ENCODE assay signal across 1 cellular context in the genomic region with DNA sequence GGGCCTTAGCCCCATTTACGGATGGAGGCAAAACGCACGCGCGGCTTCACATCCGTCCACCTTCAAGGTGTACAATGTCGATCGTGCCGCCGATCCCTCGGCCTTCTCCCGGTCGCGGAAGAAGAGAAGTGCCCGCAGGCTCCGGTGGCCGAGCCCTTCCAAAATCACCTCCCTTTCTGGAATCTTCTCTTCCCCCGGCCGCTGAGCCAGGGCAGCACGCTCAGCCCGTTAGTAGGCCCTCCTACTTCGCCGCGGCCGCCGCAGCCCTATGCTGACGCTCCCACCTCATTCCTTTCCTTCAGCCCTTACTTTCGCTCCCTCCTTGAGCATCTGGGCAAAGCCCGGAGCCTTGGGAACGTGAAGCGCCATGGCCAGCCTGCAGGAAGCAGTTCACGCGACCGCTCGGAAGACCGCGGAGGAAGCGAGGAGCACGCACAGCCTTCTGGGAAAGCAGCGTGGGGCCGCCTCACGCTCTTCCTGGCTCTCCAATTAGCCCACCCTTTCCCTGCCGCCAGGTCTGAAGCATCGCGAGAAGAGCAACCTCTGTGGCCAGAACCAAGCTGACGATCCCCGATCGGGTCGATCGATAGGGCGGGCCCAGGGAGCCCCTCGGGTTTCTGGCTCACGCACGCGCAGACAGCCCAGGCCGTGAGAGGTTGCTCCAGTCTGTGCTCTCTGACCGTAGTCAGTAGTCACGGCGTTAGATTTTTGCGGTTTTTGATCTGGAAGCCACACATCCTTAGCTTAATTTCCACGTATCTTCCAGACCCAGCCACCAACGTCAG.
A peak's percentile ranks its signal among the peaks of the same experiment; 100 is the strongest.
TF ChIP-seq lines count a peak whose summit lies in the region.

A gene with protein sequence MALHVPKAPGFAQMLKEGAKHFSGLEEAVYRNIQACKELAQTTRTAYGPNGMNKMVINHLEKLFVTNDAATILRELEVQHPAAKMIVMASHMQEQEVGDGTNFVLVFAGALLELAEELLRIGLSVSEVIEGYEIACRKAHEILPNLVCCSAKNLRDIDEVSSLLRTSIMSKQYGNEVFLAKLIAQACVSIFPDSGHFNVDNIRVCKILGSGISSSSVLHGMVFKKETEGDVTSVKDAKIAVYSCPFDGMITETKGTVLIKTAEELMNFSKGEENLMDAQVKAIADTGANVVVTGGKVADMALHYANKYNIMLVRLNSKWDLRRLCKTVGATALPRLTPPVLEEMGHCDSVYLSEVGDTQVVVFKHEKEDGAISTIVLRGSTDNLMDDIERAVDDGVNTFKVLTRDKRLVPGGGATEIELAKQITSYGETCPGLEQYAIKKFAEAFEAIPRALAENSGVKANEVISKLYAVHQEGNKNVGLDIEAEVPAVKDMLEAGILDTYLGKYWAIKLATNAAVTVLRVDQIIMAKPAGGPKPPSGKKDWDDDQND (minus strand): TSS at position 427 of the 785 bp plus-strand sequence. CDS start 58 bp downstream, at position 369.

TF ChIP-seq in K562, 482 proteins besides CTCF, POLR2A, EP300 and RAD21 (continued from another document and continues in another):
- TF ChIP-seq, protein P1, sequence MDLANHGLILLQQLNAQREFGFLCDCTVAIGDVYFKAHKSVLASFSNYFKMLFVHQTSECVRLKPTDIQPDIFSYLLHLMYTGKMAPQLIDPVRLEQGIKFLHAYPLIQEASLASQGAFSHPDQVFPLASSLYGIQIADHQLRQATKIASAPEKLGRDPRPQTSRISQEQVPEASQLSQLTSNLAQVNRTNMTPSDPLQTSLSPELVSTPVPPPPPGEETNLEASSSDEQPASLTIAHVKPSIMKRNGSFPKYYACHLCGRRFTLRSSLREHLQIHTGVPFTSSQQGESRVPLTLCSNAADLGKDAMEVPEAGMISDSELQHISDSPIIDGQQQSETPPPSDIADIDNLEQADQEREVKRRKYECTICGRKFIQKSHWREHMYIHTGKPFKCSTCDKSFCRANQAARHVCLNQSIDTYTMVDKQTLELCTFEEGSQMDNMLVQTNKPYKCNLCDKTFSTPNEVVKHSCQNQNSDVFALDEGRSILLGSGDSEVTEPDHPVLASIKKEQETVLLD (IDR thresholded peaks at IDR 0.05): peak; percentile 94
- TF ChIP-seq PTTG1 (tag; IDR thresholded peaks at IDR 0.05; ENCODE audit: low read depth): no peak
- TF ChIP-seq, protein P2, sequence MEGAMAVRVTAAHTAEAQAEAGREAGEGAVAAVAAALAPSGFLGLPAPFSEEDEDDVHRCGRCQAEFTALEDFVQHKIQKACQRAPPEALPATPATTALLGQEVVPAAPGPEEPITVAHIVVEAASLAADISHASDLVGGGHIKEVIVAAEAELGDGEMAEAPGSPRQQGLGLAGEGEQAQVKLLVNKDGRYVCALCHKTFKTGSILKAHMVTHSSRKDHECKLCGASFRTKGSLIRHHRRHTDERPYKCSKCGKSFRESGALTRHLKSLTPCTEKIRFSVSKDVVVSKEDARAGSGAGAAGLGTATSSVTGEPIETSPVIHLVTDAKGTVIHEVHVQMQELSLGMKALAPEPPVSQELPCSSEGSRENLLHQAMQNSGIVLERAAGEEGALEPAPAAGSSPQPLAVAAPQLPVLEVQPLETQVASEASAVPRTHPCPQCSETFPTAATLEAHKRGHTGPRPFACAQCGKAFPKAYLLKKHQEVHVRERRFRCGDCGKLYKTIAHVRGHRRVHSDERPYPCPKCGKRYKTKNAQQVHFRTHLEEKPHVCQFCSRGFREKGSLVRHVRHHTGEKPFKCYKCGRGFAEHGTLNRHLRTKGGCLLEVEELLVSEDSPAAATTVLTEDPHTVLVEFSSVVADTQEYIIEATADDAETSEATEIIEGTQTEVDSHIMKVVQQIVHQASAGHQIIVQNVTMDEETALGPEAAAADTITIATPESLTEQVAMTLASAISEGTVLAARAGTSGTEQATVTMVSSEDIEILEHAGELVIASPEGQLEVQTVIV (CRISPR knock-in tag; IDR thresholded peaks at IDR 0.05; ENCODE audit: borderline replicate concordance): no peak
- TF ChIP-seq, protein P3, sequence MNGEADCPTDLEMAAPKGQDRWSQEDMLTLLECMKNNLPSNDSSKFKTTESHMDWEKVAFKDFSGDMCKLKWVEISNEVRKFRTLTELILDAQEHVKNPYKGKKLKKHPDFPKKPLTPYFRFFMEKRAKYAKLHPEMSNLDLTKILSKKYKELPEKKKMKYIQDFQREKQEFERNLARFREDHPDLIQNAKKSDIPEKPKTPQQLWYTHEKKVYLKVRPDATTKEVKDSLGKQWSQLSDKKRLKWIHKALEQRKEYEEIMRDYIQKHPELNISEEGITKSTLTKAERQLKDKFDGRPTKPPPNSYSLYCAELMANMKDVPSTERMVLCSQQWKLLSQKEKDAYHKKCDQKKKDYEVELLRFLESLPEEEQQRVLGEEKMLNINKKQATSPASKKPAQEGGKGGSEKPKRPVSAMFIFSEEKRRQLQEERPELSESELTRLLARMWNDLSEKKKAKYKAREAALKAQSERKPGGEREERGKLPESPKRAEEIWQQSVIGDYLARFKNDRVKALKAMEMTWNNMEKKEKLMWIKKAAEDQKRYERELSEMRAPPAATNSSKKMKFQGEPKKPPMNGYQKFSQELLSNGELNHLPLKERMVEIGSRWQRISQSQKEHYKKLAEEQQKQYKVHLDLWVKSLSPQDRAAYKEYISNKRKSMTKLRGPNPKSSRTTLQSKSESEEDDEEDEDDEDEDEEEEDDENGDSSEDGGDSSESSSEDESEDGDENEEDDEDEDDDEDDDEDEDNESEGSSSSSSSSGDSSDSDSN (IDR thresholded peaks at IDR 0.05; ENCODE audit: borderline replicate concordance in 1 of 2, low read depth in 2 of 2, low read length in 2 of 2): 0 out of 4 replicates have a peak, but pooled peaks of 1 of the 2 experiments have one; percentile 64
- peak; percentile 89 for TF ChIP-seq POLR2H (tag; IDR thresholded peaks at IDR 0.05; ENCODE audit: low read depth)
- TF ChIP-seq JUN (IDR thresholded peaks at IDR 0.05; ENCODE audit: borderline replicate concordance, low read depth, low read length): no peak
- no peak for TF ChIP-seq JUN (CRISPR knock-in tag; IDR thresholded peaks at IDR 0.05; ENCODE audit: borderline replicate concordance)
- TF ChIP-seq TBP (optimal IDR thresholded peaks at IDR 0.05; ENCODE audit: low read depth, low read length): peak; percentile 91
- TF ChIP-seq MYBL2 (IDR thresholded peaks at IDR 0.05; ENCODE audit: low read depth): no peak
- TF ChIP-seq MYBL2 (CRISPR knock-in tag; IDR thresholded peaks at IDR 0.05; ENCODE audit: borderline replicate concordance): no peak
- TF ChIP-seq, protein P4, sequence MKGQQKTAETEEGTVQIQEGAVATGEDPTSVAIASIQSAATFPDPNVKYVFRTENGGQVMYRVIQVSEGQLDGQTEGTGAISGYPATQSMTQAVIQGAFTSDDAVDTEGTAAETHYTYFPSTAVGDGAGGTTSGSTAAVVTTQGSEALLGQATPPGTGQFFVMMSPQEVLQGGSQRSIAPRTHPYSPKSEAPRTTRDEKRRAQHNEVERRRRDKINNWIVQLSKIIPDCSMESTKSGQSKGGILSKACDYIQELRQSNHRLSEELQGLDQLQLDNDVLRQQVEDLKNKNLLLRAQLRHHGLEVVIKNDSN (CRISPR knock-in tag; IDR thresholded peaks at IDR 0.05): no peak
- TF ChIP-seq, protein P5, sequence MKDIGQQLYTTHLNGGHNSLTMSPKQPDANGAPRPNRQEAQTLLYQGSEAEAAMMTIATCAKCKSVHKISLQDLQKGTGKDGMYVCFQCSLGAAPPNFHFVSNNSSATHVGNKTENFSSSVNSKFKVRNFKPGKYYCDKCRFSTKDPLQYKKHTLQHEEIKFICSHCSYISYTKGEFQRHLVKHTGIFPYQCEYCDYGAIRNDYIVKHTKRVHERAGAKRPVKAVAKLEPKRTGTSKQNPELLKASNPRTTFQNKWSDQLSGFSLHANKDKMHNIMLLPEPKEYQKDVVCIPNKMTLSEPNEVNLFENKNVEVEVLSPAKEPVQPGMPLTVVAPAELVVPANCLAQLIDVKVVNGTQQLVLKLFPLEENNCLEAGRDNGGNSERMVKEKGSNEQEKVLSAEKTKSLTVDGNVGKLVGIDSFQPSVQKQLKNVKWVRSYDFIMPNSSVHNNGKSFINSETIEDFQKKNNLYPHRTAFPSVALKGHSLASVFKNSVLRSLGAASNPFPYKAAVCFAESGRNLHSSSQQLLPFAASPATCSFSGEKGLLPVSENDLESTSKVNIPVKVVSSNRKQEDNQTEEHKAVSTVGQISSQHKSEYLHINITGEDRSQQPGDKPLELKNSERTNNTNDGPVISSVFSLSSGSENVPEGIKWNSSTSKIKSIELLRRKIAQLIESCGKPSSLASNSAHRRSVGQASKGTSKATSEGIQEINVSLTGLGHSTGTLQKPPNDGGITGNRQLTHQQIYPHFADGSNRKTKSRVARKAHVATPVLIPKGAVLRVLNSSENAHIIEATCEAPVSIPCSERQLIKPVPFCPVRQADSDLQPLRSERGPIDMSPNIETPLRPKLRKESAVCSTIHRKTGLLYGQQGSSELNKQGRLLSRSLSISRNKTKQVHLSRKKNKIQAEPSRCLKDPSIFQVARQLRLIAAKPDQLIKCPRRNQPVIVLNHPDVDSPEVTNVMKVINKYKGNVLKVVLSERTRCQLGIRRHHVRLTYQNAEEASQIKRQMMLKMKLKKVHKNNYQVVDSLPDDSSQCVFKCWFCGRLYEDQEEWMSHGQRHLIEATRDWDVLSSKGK (CRISPR knock-in tag; IDR thresholded peaks at IDR 0.05): no peak
- no peak for TF ChIP-seq ZNF140 (CRISPR knock-in tag; IDR thresholded peaks at IDR 0.05)
- no peak for TF ChIP-seq POLR3A (IDR thresholded peaks at IDR 0.05; ENCODE audit: borderline replicate concordance, extremely low read depth, insufficient read depth, insufficient read length)
- TF ChIP-seq MEIS2 (IDR thresholded peaks at IDR 0.05; ENCODE audit: partially characterized antibody): peak; percentile 79
- peak; percentile 100 for TF ChIP-seq ZBTB17 (CRISPR knock-in tag; IDR thresholded peaks at IDR 0.05)
- no peak for TF ChIP-seq ZNF174 (CRISPR knock-in tag; IDR thresholded peaks at IDR 0.05)
- TF ChIP-seq NONO (IDR thresholded peaks at IDR 0.05; ENCODE audit: low read depth in 2 of 2, low read length in 1 of 2): no peak
- TF ChIP-seq BRD4 (IDR thresholded peaks at IDR 0.05): peak; percentile 94
- no peak; a peak in 1 of 4 replicates for TF ChIP-seq KDM4B (IDR thresholded peaks at IDR 0.05; ENCODE audit: borderline replicate concordance in 2 of 2, low read depth in 1 of 2)
- TF ChIP-seq ZNF263 (CRISPR knock-in tag; IDR thresholded peaks at IDR 0.05; ENCODE audit: borderline replicate concordance): no peak; the same call in 1 of the 2 replicates
- no peak for TF ChIP-seq SLC30A9 (CRISPR knock-in tag; IDR thresholded peaks at IDR 0.05)
- TF ChIP-seq, protein P6, sequence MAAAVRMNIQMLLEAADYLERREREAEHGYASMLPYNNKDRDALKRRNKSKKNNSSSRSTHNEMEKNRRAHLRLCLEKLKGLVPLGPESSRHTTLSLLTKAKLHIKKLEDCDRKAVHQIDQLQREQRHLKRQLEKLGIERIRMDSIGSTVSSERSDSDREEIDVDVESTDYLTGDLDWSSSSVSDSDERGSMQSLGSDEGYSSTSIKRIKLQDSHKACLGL (CRISPR knock-in tag; IDR thresholded peaks at IDR 0.05; ENCODE audit: borderline replicate concordance, poor library complexity, severe bottlenecking): no peak
- TF ChIP-seq IRF2 (CRISPR knock-in tag; IDR thresholded peaks at IDR 0.05): no peak
- no peak for TF ChIP-seq ILF3 (IDR thresholded peaks at IDR 0.05; ENCODE audit: borderline replicate concordance)
- no peak for TF ChIP-seq TFAM (CRISPR knock-in tag; conservative IDR thresholded peaks at IDR 0.05)
- no peak for TF ChIP-seq PCBP2 (IDR thresholded peaks at IDR 0.05; ENCODE audit: low read depth, low read length, poor library complexity, severe bottlenecking)
- no peak; the same call in 1 of the 2 replicates for TF ChIP-seq NBN (IDR thresholded peaks at IDR 0.05; ENCODE audit: low read depth)
- TF ChIP-seq ZNF324 (CRISPR knock-in tag; IDR thresholded peaks at IDR 0.05): no peak
- TF ChIP-seq, protein P7, sequence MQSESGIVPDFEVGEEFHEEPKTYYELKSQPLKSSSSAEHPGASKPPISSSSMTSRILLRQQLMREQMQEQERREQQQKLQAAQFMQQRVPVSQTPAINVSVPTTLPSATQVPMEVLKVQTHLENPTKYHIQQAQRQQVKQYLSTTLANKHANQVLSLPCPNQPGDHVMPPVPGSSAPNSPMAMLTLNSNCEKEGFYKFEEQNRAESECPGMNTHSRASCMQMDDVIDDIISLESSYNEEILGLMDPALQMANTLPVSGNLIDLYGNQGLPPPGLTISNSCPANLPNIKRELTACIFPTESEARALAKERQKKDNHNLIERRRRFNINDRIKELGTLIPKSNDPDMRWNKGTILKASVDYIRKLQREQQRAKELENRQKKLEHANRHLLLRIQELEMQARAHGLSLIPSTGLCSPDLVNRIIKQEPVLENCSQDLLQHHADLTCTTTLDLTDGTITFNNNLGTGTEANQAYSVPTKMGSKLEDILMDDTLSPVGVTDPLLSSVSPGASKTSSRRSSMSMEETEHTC (IDR thresholded peaks at IDR 0.05): no peak
- no peak for TF ChIP-seq BRCA1 (IDR thresholded peaks at IDR 0.05)
- no peak for TF ChIP-seq BRCA1 (CRISPR knock-in tag; IDR thresholded peaks at IDR 0.05)
- TF ChIP-seq, protein P8, sequence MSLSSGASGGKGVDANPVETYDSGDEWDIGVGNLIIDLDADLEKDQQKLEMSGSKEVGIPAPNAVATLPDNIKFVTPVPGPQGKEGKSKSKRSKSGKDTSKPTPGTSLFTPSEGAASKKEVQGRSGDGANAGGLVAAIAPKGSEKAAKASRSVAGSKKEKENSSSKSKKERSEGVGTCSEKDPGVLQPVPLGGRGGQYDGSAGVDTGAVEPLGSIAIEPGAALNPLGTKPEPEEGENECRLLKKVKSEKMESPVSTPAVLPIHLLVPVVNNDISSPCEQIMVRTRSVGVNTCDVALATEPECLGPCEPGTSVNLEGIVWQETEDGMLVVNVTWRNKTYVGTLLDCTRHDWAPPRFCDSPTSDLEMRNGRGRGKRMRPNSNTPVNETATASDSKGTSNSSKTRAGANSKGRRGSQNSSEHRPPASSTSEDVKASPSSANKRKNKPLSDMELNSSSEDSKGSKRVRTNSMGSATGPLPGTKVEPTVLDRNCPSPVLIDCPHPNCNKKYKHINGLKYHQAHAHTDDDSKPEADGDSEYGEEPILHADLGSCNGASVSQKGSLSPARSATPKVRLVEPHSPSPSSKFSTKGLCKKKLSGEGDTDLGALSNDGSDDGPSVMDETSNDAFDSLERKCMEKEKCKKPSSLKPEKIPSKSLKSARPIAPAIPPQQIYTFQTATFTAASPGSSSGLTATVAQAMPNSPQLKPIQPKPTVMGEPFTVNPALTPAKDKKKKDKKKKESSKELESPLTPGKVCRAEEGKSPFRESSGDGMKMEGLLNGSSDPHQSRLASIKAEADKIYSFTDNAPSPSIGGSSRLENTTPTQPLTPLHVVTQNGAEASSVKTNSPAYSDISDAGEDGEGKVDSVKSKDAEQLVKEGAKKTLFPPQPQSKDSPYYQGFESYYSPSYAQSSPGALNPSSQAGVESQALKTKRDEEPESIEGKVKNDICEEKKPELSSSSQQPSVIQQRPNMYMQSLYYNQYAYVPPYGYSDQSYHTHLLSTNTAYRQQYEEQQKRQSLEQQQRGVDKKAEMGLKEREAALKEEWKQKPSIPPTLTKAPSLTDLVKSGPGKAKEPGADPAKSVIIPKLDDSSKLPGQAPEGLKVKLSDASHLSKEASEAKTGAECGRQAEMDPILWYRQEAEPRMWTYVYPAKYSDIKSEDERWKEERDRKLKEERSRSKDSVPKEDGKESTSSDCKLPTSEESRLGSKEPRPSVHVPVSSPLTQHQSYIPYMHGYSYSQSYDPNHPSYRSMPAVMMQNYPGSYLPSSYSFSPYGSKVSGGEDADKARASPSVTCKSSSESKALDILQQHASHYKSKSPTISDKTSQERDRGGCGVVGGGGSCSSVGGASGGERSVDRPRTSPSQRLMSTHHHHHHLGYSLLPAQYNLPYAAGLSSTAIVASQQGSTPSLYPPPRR (CRISPR knock-in tag; IDR thresholded peaks at IDR 0.05; ENCODE audit: borderline replicate concordance): 0 out of 2 replicates have a peak, but pooled peaks have one; percentile 77
